Comparison of ENCODE assay signal across 21 cellular contexts in the genomic region with DNA sequence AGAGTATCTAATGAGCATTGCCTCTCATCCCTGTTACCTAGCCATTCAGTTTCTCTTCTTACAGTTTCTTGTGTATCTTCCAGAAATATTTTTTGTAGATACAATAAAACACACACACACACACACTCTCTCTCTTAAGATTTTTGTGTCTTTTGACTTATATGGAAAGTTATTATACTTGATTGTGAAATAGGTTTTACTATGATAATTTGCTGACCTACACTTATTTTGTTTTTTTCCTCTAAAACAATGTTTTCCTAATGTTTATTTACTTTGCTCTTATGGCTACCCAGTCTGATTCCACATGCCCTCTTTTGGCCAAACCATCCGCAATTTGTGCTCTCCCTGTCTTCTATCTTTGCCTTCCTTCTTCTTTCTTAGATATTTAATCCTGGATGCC. TPM values are rescaled to one million over a fixed set of nuclear protein-coding genes. Genes with fewer than 3 reads are reported as not detected.
A peak's percentile ranks its signal among the peaks of the same experiment; 100 is the strongest.
DNase-seq lines count a peak whose midpoint lies in the region; ATAC-seq, FAIRE-seq and TF ChIP-seq lines count a peak whose summit lies in the region.
"Had no signal": no experiment of that assay in that cellular context is flagged by ENCODE, and none has a peak within 500 bp of the region (broad histone marks: within the 10 kb centered on the region; RNA-seq: fewer than 3 reads in every experiment).

No MANE protein-coding gene starts in this region.

- H3K79me2 ChIP-seq in smooth muscle cell (ENCODE audit: low read depth): peaks cover 96% of the 10 kb centered on the region

- TF ChIP-seq EP300 in A549 (IDR thresholded peaks at IDR 0.05): no peak

- no peaks in the 10 kb centered on the region for H3K27me3 Mint-ChIP-seq in chondrocyte (ENCODE audit: low read depth)

- no peak for TF ChIP-seq POLR2A in A549 (IDR thresholded peaks at IDR 0.05; ENCODE audit: low read length)

- DNase-seq in A549 (ENCODE audit: low read depth in 1 of 2, low spot score in 1 of 2) (no peak), chondrocyte (ENCODE audit: low spot score) (no peak), smooth muscle cell (lab: John Stamatoyannopoulos, UW; ENCODE audit: unreplicated experiment) (no peak), DMS153 treated with DMSO at 0.1 percent for 48 hours (lab: John Stamatoyannopoulos, UW; ENCODE audit: unreplicated experiment) (no peak), GM19240 (ENCODE audit: insufficient read length, low spot score) (no peak)
- no peak for DNase-seq in activated CD8-positive, alpha-beta memory T cell treated with anti-CD3 and anti-CD28 coated beads, Interleukin-2, amount 50 U/mL, for 4 hours
- DNase-seq: CD4-positive, CD25-positive, alpha-beta regulatory T cell; DMS79 treated with DMSO at 0.1 percent for 48 hours; NCI-H1694; NCI-H2081; NCI-H2171; NCI-H345; NCI-H524 treated with DMSO at 0.1 percent for 48 hours; OCI-M1 had no signal

- H3K4me3 Mint-ChIP-seq in chondrocyte (ENCODE audit: unreplicated experiment): no peak overlapping the region

- H3K4me1 ChIP-seq in A549: peaks cover 46% of the 10 kb centered on the region
- peaks cover 26% of the 10 kb centered on the region for H3K4me1 ChIP-seq in HEK293 (ENCODE audit: control insufficient read depth, insufficient read depth, low read length)
- peaks cover 13% of the 10 kb centered on the region for H3K4me1 ChIP-seq in smooth muscle cell (ENCODE audit: low read depth)

- 79% methylated on average over 1 of the region's 1 CpG for WGBS in A549 (ENCODE audit: missing lambda C conversion rate)
- 79% methylated on average over 1 of the region's 1 CpG for WGBS in smooth muscle cell (ENCODE audit: low lambda C conversion rate)

- ATAC-seq in A549: no peak
- ATAC-seq: GM12878, Right ventricle myocardium inferior had no signal

- H4K20me1 ChIP-seq in smooth muscle cell (ENCODE audit: low read depth): peaks cover 98% of the 10 kb centered on the region

- H3K4me3 ChIP-seq in A549: no peak overlapping the region
- H3K4me3 ChIP-seq in HEK293 (ENCODE audit: low read depth, low read length): no peak overlapping the region
- H3K4me3 ChIP-seq in smooth muscle cell: no peak overlapping the region
- H3K4me3 ChIP-seq: GM12878, HAP-1, SJSA1 had no signal

- no peaks in the 10 kb centered on the region for H3K9me3 ChIP-seq in A549
- no peaks in the 10 kb centered on the region for H3K9me3 ChIP-seq in HEK293 (ENCODE audit: control insufficient read depth, insufficient read depth, low read depth, low read length)
- no peaks in the 10 kb centered on the region for H3K9me3 ChIP-seq in smooth muscle cell (replicated peaks; ENCODE audit: low read depth)
- H3K9me3 ChIP-seq: HAP-1, SJSA1 had no signal

- no peak for TF ChIP-seq CTCF in A549 (IDR thresholded peaks at IDR 0.05)
- TF ChIP-seq CTCF in HEK293 (tag by site-specific recombination; IDR thresholded peaks at IDR 0.05): no peak
- TF ChIP-seq CTCF in chondrocyte (IDR thresholded peaks at IDR 0.05): no peak
- TF ChIP-seq CTCF in smooth muscle cell (IDR thresholded peaks at IDR 0.05; ENCODE audit: borderline replicate concordance, insufficient read depth, poor library complexity, severe bottlenecking): no peak

- H3K27ac ChIP-seq in A549: no peak overlapping the region
- H3K27ac ChIP-seq in HEK293 (ENCODE audit: extremely low read depth, low read depth, low read length): no peak overlapping the region
- H3K27ac ChIP-seq in smooth muscle cell (ENCODE audit: low read depth): peak overlapping the region; percentile 21
- H3K27ac ChIP-seq: SJSA1 had no signal

- H3K4me2 ChIP-seq in A549 (peak overlapping the region; percentile 2; the same call in 1 of the 3 replicates), smooth muscle cell (peak overlapping the region; percentile 32)

- peak overlapping the region; percentile 57 for H3K27ac Mint-ChIP-seq in chondrocyte (ENCODE audit: unreplicated experiment)
- H3K27ac Mint-ChIP-seq: CD4-positive, CD25-positive, alpha-beta regulatory T cell had no signal

- H3K36me3 Mint-ChIP-seq in chondrocyte (ENCODE audit: low read depth): no peaks in the 10 kb centered on the region
- H3K36me3 Mint-ChIP-seq: CD4-positive, CD25-positive, alpha-beta regulatory T cell had no signal

- TF ChIP-seq RAD21 in A549 (conservative IDR thresholded peaks at IDR 0.05 in 1 of 2, IDR thresholded peaks at IDR 0.05 in 1 of 2): no peak

- no peak for FAIRE-seq in A549 (lab: Jason Lieb, UNC)
- FAIRE-seq: GM12878, RCC 7860 had no signal

- no peaks in the 10 kb centered on the region for H3K27me3 ChIP-seq in smooth muscle cell (ENCODE audit: low read depth)
- H3K27me3 ChIP-seq: SJSA1 had no signal

- CTCF ChIA-PET in A549 (lab: Yijun Ruan, JAX): interaction anchor here (0.6 to 2.8 kb wide), 2 partner anchors 17 to 24 kb away, joined by 3 to 17 read pairs; no protein-coding TSS in a partner anchor
- CTCF ChIA-PET in HEK293 (lab: Yijun Ruan, JAX): no interaction called here

- H3K9ac ChIP-seq in smooth muscle cell (ENCODE audit: low read depth): no peak overlapping the region

- H3F3A ChIP-seq in smooth muscle cell (ENCODE audit: low read depth): peaks cover 5% of the 10 kb centered on the region

- POLR2A ChIA-PET in A549 (lab: Yijun Ruan, JAX) (no interaction called here), HEK293 (lab: Yijun Ruan, JAX) (no interaction called here)

- H3K4me1 Mint-ChIP-seq in chondrocyte (ENCODE audit: low read depth): peaks cover 74% of the 10 kb centered on the region

- H3K9me3 Mint-ChIP-seq in chondrocyte (ENCODE audit: low read depth): no peaks in the 10 kb centered on the region

- no peaks in the 10 kb centered on the region for H3K36me3 ChIP-seq in HEK293 (ENCODE audit: control insufficient read depth in 2 of 2, insufficient read depth in 1 of 2, low read length in 2 of 2)
- no peaks in the 10 kb centered on the region for H3K36me3 ChIP-seq in smooth muscle cell (ENCODE audit: low read depth)
- H3K36me3 ChIP-seq: HAP-1 had no signal

- H2AFZ ChIP-seq in smooth muscle cell (ENCODE audit: low read depth): no peak overlapping the region

TF ChIP-seq in A549, 52 proteins besides CTCF, POLR2A, EP300 and RAD21:
- TF ChIP-seq MAFK (IDR thresholded peaks at IDR 0.05; ENCODE audit: partially characterized antibody): peak; percentile 88
- TF ChIP-seq GATA3 (IDR thresholded peaks at IDR 0.05; ENCODE audit: borderline replicate concordance): no peak

TF ChIP-seq in HEK293, 187 proteins besides CTCF, POLR2A, EP300 and RAD21:
- TF ChIP-seq ZNF610 (tag by site-specific recombination; IDR thresholded peaks at IDR 0.05; ENCODE audit: borderline replicate concordance): no peak
- TF ChIP-seq, protein P1, sequence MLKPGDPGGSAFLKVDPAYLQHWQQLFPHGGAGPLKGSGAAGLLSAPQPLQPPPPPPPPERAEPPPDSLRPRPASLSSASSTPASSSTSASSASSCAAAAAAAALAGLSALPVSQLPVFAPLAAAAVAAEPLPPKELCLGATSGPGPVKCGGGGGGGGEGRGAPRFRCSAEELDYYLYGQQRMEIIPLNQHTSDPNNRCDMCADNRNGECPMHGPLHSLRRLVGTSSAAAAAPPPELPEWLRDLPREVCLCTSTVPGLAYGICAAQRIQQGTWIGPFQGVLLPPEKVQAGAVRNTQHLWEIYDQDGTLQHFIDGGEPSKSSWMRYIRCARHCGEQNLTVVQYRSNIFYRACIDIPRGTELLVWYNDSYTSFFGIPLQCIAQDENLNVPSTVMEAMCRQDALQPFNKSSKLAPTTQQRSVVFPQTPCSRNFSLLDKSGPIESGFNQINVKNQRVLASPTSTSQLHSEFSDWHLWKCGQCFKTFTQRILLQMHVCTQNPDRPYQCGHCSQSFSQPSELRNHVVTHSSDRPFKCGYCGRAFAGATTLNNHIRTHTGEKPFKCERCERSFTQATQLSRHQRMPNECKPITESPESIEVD (tag by site-specific recombination; IDR thresholded peaks at IDR 0.05): peak; percentile 24; the same call in 1 of the 2 replicates

RNA-seq across cellular contexts. Expression of a gene that starts 25.3 kb away (rescaled TPM):
- not detected in 2 replicates for polyA plus RNA-seq in A549 (2011; rRNA removed)
- polyA plus RNA-seq in A549 (2012; cell fraction: cytosol; rRNA removed): not detected in 2 replicates
- 0.02 TPM in 1 of 2 replicates, not detected in the other for polyA plus RNA-seq in A549 (2012; cell fraction: nucleus; rRNA removed)
- polyA plus RNA-seq in A549 (2017; fragmentation: RNase III; extraction: RNeasy Plus Mini Kit Qiagen cat#74134 plus additional on column Dnase treatment): not detected in 3 replicates
- polyA minus RNA-seq in A549 (2011; rRNA and poly(A)+ RNA removed): not detected in 2 replicates
- 0.19 TPM in 1 of 3 replicates, not detected in the others for total RNA-seq in chondrocyte
- 0.22 and 0.81 TPM in 2 replicates for total RNA-seq in smooth muscle cell
- polyA plus RNA-seq in smooth muscle cell: 0.76 and 0.95 TPM in 2 replicates
- total RNA-seq: CD4-positive, CD25-positive, alpha-beta regulatory T cell; M059J; Right ventricle myocardium inferior had no signal
